ENCODE assay signal across 20 cellular contexts in genomic region chr3:66317750-66318366, GRCh38.
DNase-seq lines count a peak whose midpoint lies in the region; ATAC-seq, FAIRE-seq and TF ChIP-seq lines count a peak whose summit lies in the region.
"Had no signal": no experiment of that assay in that cellular context is flagged by ENCODE, and none has a peak within 500 bp of the region (broad histone marks: within the 10 kb centered on the region; RNA-seq: fewer than 3 reads in every experiment).

No MANE protein-coding gene starts in this region.

- POLR2A ChIA-PET in IMR-90 (lab: Charles Lee; ENCODE audit: unreplicated experiment), result no interaction called here

- no peak for TF ChIP-seq POLR2A in IMR-90 (IDR thresholded peaks at IDR 0.05; ENCODE audit: low read depth, low read length)

- no peak overlapping the region for H4K8ac ChIP-seq in IMR-90 (ENCODE audit: low read depth in 2 of 2, low read length in 2 of 2)

- H4K91ac ChIP-seq in IMR-90 (ENCODE audit: insufficient read depth, low read depth, low read length), result no peak overlapping the region

- H3K4me1 ChIP-seq in IMR-90 (ENCODE audit: control insufficient read depth, insufficient read depth, low read length), result no peaks in the 10 kb centered on the region
- H3K4me1 ChIP-seq in kidney (ENCODE audit: control insufficient read depth in 1 of 2, insufficient read depth in 1 of 2, low read depth in 1 of 2, low read length in 2 of 2), result no peaks in the 10 kb centered on the region
- no peaks in the 10 kb centered on the region for H3K4me1 ChIP-seq in pancreas
- H3K4me1 ChIP-seq: HAP-1 had no signal

- no peak overlapping the region for H3K14ac ChIP-seq in IMR-90 (replicated peaks; ENCODE audit: low read depth, low read length)

- H2AFZ ChIP-seq in IMR-90 (replicated peaks; ENCODE audit: low read length, poor library complexity), result peak overlapping the region; percentile 3
- H2AFZ ChIP-seq: GM23338 had no signal

- no peak overlapping the region for H2BK20ac ChIP-seq in IMR-90 (ENCODE audit: low read depth, low read length)

- no peaks in the 10 kb centered on the region for H3K27me3 Mint-ChIP-seq in activated CD8-positive, alpha-beta memory T cell treated with anti-CD3 and anti-CD28 coated beads, Interleukin-2, amount 10 ng/mL, durations not matched to agents 7 days and 5 days
- H3K27me3 Mint-ChIP-seq: CD4-positive, CD25-positive, alpha-beta regulatory T cell had no signal

- H3K9me3 Mint-ChIP-seq in activated CD8-positive, alpha-beta memory T cell treated with anti-CD3 and anti-CD28 coated beads, Interleukin-2, amount 10 ng/mL, durations not matched to agents 7 days and 5 days (ENCODE audit: low read depth), result peaks cover 11% of the 10 kb centered on the region

- no TSS peak for BruUV-seq in IMR-90 (replicated peaks; lab: Mats Ljungman, UMichigan)

- H3K4me1 Mint-ChIP-seq in activated CD8-positive, alpha-beta memory T cell treated with anti-CD3 and anti-CD28 coated beads, Interleukin-2, amount 10 ng/mL, durations not matched to agents 7 days and 5 days, result peaks cover 14% of the 10 kb centered on the region

- H3K4me2 ChIP-seq in IMR-90 (ENCODE audit: low read depth, low read length), result no peak overlapping the region
- H3K4me2 ChIP-seq: GM23338, SK-N-SH had no signal

- CTCF ChIA-PET in IMR-90 (lab: Yijun Ruan, JAX), result no interaction called here
- CTCF ChIA-PET in activated CD8-positive, alpha-beta memory T cell treated with anti-CD3 and anti-CD28 coated beads, Interleukin-2, amount 10 ng/mL, durations not matched to agents 7 days and 5 days (lab: Charles Lee), result no interaction called here

- 60% methylated on average over 5 of the region's 7 CpGs; no CpG with 5 or more reads in 1 of the 2 experiments for WGBS in IMR-90 (ENCODE audit: extremely low coverage in 2 of 2, insufficient read length in 1 of 2), 2 experiments
- WGBS in pancreas, 2 donors, result 62 to 63% methylated on average over 7 of the region's 7 CpGs

- no peaks in the 10 kb centered on the region; a peak in 1 of 4 replicates for H3K79me1 ChIP-seq in IMR-90 (ENCODE audit: low read depth in 1 of 2, low read length in 2 of 2)

- H3K36me3 ChIP-seq in IMR-90 (ENCODE audit: control insufficient read depth, insufficient read depth, low read length), result no peaks in the 10 kb centered on the region
- no peaks in the 10 kb centered on the region for H3K36me3 ChIP-seq in kidney (ENCODE audit: control insufficient read depth in 1 of 2, insufficient read depth in 2 of 2, low read length in 2 of 2)
- H3K36me3 ChIP-seq in pancreas, result no peaks in the 10 kb centered on the region
- H3K36me3 ChIP-seq: HAP-1 had no signal

- H2BK5ac ChIP-seq in IMR-90 (ENCODE audit: low read depth, low read length, poor library complexity, severe bottlenecking), result no peak overlapping the region

- H3K9me3 ChIP-seq in IMR-90 (ENCODE audit: control insufficient read depth, insufficient read depth, low read length) (no peaks in the 10 kb centered on the region), kidney (ENCODE audit: control insufficient read depth in 1 of 2, low read length in 2 of 2) (peaks cover 0 to 2% of the 10 kb centered on the region in 2 donors), pancreas (no peaks in the 10 kb centered on the region)
- H3K9me3 ChIP-seq: HAP-1, SK-N-SH had no signal

- H2AK5ac ChIP-seq in IMR-90 (ENCODE audit: low read depth, low read length), result no peak overlapping the region

- in situ Hi-C loops in IMR-90 (cut with MboI; ENCODE audit: low sequenced_read_pairs), result no loop called here

- H4K20me1 ChIP-seq in IMR-90 (ENCODE audit: insufficient read depth, low read length), result no peaks in the 10 kb centered on the region

- FAIRE-seq in kidney (lab: Jason Lieb, UNC), result no peak
- FAIRE-seq in pancreas (lab: Jason Lieb, UNC), result no peak
- no peak for FAIRE-seq in HTR-8/SVneo (lab: Jason Lieb, UNC)
- FAIRE-seq: GM12891 had no signal

- no peak overlapping the region for H4K5ac ChIP-seq in IMR-90 (ENCODE audit: low read depth, low read length)

- no peak overlapping the region for H2BK15ac ChIP-seq in IMR-90 (ENCODE audit: low read depth, low read length)

- DNase-seq in IMR-90, result no peak
- peak; percentile 54 for DNase-seq in cerebellar cortex (ENCODE audit: low spot score)
- DNase-seq in kidney, result peak; percentile 27
- no peak for DNase-seq in pancreas
- DNase-seq in NK-92 treated with Interleukin-12 subunit alpha and Interleukin-12 subunit beta, amount 100 ng/mL, for 24 hours (lab: John Stamatoyannopoulos, UW), result no peak
- DNase-seq in HTR-8/SVneo (ENCODE audit: insufficient read length, low spot score), result no peak
- no peak for DNase-seq in activated CD8-positive, alpha-beta memory T cell treated with anti-CD3 and anti-CD28 coated beads, Interleukin-2, amount 10 ng/mL, durations not matched to agents 7 days and 5 days
- DNase-seq: CD4-positive, CD25-positive, alpha-beta regulatory T cell; DMS79 treated with DMSO at 0.1 percent for 48 hours; Karpas-422; NCI-H1417 treated with DMSO at 0.1 percent for 48 hours; NCI-H187; NCI-H446 treated with DMSO at 0.1 percent for 48 hours; NCI-H526 treated with DMSO at 0.1 percent for 48 hours; SHP77; SK-N-SH had no signal

- TF ChIP-seq CTCF in IMR-90 (conservative IDR thresholded peaks at IDR 0.05; ENCODE audit: low read depth, low read length) (no peak), kidney (IDR thresholded peaks at IDR 0.05; ENCODE audit: borderline replicate concordance, extremely low read depth, insufficient read depth) (no peak), pancreas (IDR thresholded peaks at IDR 0.05) (no peak)

- no peak overlapping the region for H3K27ac ChIP-seq in IMR-90 (ENCODE audit: insufficient read depth, low read length)
- no peak overlapping the region for H3K27ac ChIP-seq in kidney (ENCODE audit: low read depth in 2 of 2, low read length in 2 of 2)
- H3K27ac ChIP-seq in pancreas, result no peak overlapping the region

- ATAC-seq in IMR-90 (ENCODE audit: low read depth) (no peak), pancreas (peak; percentile 25 to 46 (median 32)), HG02623 (IDR thresholded peaks at IDR 0.05; ENCODE audit: unreplicated experiment) (no peak)
- no peak for ATAC-seq in activated CD8-positive, alpha-beta memory T cell treated with anti-CD3 and anti-CD28 coated beads, Interleukin-2, amount 10 ng/mL, durations not matched to agents 7 days and 5 days

- H3K36me3 Mint-ChIP-seq in activated CD8-positive, alpha-beta memory T cell treated with anti-CD3 and anti-CD28 coated beads, Interleukin-2, amount 10 ng/mL, durations not matched to agents 7 days and 5 days, result peaks cover 33% of the 10 kb centered on the region

- no peak overlapping the region for H3K56ac ChIP-seq in IMR-90 (ENCODE audit: extremely low read depth, insufficient read depth, low read length)

- no peak overlapping the region for H3K4ac ChIP-seq in IMR-90 (ENCODE audit: low read depth, low read length)

- H3K9ac ChIP-seq in IMR-90 (ENCODE audit: low read depth, low read length) (no peak overlapping the region), kidney (ENCODE audit: low read length in 2 of 2) (no peak overlapping the region)
- H3K9ac ChIP-seq: SK-N-SH had no signal

- no peak for TF ChIP-seq RAD21 in IMR-90 (IDR thresholded peaks at IDR 0.05; ENCODE audit: low read length)

- no peak overlapping the region for H3K23ac ChIP-seq in IMR-90 (ENCODE audit: low read depth, low read length)

- no peak overlapping the region for H2AK9ac ChIP-seq in IMR-90 (replicated peaks; ENCODE audit: low read depth, low read length, poor library complexity)

- H3K27ac Mint-ChIP-seq in activated CD8-positive, alpha-beta memory T cell treated with anti-CD3 and anti-CD28 coated beads, Interleukin-2, amount 10 ng/mL, durations not matched to agents 7 days and 5 days, result no peak overlapping the region
- H3K27ac Mint-ChIP-seq: GM23338 had no signal

- intact Hi-C loops in IMR-90 (cut with micrococcal nuclease) (no loop called here), kidney (cut with DNase I) (no loop called here), pancreas (cut with DNase I) (no loop called here)

- H3K9me1 ChIP-seq in IMR-90 (ENCODE audit: insufficient read depth, low read length), result no peaks in the 10 kb centered on the region

- dilution Hi-C loops in IMR-90 (cut with HindIII; ENCODE audit: low sequenced_read_pairs, unreplicated experiment), result no loop called here

- no peak overlapping the region for H2BK120ac ChIP-seq in IMR-90 (ENCODE audit: low read depth, low read length)

- no peak overlapping the region for H3K4me3 Mint-ChIP-seq in activated CD8-positive, alpha-beta memory T cell treated with anti-CD3 and anti-CD28 coated beads, Interleukin-2, amount 10 ng/mL, durations not matched to agents 7 days and 5 days
- H3K4me3 Mint-ChIP-seq: CD4-positive, CD25-positive, alpha-beta regulatory T cell; GM23338 had no signal

- no peak overlapping the region for H3K18ac ChIP-seq in IMR-90 (ENCODE audit: low read depth, low read length)

- H3K4me3 ChIP-seq in IMR-90 (ENCODE audit: insufficient read depth, low read depth, low read length), result no peak overlapping the region
- no peak overlapping the region for H3K4me3 ChIP-seq in kidney (ENCODE audit: low read length in 2 of 2)
- no peak overlapping the region for H3K4me3 ChIP-seq in pancreas
- H3K4me3 ChIP-seq: GM23338, HAP-1 had no signal

- no peaks in the 10 kb centered on the region for H3K27me3 ChIP-seq in IMR-90 (ENCODE audit: control insufficient read depth, insufficient read depth, low read length)
- no peaks in the 10 kb centered on the region for H3K27me3 ChIP-seq in pancreas

TF ChIP-seq in IMR-90, 13 proteins besides CTCF, POLR2A, EP300 and RAD21 (continues in another document):
- no peak for TF ChIP-seq MXI1 (IDR thresholded peaks at IDR 0.05; ENCODE audit: borderline replicate concordance, low read depth, low read length)
- no peak for TF ChIP-seq MAZ (IDR thresholded peaks at IDR 0.05; ENCODE audit: borderline replicate concordance, low read depth, low read length)
- TF ChIP-seq RCOR1 (IDR thresholded peaks at IDR 0.05; ENCODE audit: insufficient replicate concordance, low read length), result no peak
- TF ChIP-seq FOS (IDR thresholded peaks at IDR 0.05; ENCODE audit: low read depth, low read length), result no peak
- TF ChIP-seq RFX5 (IDR thresholded peaks at IDR 0.05; ENCODE audit: low read depth, low read length), result no peak
- no peak for TF ChIP-seq SMC3 (IDR thresholded peaks at IDR 0.05; ENCODE audit: low read depth, low read length)
- no peak for TF ChIP-seq ELK1 (IDR thresholded peaks at IDR 0.05; ENCODE audit: borderline replicate concordance, low read depth, low read length)
- TF ChIP-seq BHLHE40 (IDR thresholded peaks at IDR 0.05; ENCODE audit: low read depth, low read length), result no peak

Comparison
In these comparisons a context has a peak if more than half of its experiments do, and no peak if none do; other contexts are left out.
1. ATAC-seq: peak in pancreas (4 of 4); none in IMR-90 (single experiment), HG02623 (single experiment) and activated CD8-positive, alpha-beta memory T cell treated with anti-CD3 and anti-CD28 coated beads, Interleukin-2, amount 10 ng/mL, durations not matched to agents 7 days and 5 days (single experiment).
2. DNase-seq: peak in cerebellar cortex (single experiment) and kidney (single experiment); none in IMR-90 (single experiment), pancreas (0 of 6), NK-92 treated with Interleukin-12 subunit alpha and Interleukin-12 subunit beta, amount 100 ng/mL, for 24 hours (single experiment), HTR-8/SVneo (single experiment) and activated CD8-positive, alpha-beta memory T cell treated with anti-CD3 and anti-CD28 coated beads, Interleukin-2, amount 10 ng/mL, durations not matched to agents 7 days and 5 days (single experiment).